ENCODE assay signal across 12 cellular contexts in genomic region chr12:2382391-2383155, GRCh38.
DNase-seq lines count a peak whose midpoint lies in the region; ATAC-seq, FAIRE-seq and TF ChIP-seq lines count a peak whose summit lies in the region.
"Had no signal": no experiment of that assay in that cellular context is flagged by ENCODE, and none has a peak within 500 bp of the region (broad histone marks: within the 10 kb centered on the region; RNA-seq: fewer than 3 reads in every experiment).

No MANE protein-coding gene starts in this region.

- no peak for FAIRE-seq in kidney (lab: Jason Lieb, UNC)

- H4K20me1 ChIP-seq in mammary epithelial cell (ENCODE audit: insufficient read depth, low read length): no peaks in the 10 kb centered on the region

- dilution Hi-C loops in mammary epithelial cell (cut with HindIII; ENCODE audit: low sequenced_read_pairs): no loop called here

- no peak overlapping the region for H2AFZ ChIP-seq in mammary epithelial cell (ENCODE audit: low read depth, low read length)
- H2AFZ ChIP-seq: hepatocyte had no signal

- H3K9ac ChIP-seq in mammary epithelial cell (ENCODE audit: insufficient read depth, low read length) (no peak overlapping the region), kidney (ENCODE audit: low read length in 2 of 2) (no peak overlapping the region)

- CTCF ChIA-PET in MCF 10A (lab: Yijun Ruan, JAX) (interaction anchor here (0.6 to 1.7 kb wide), 6 partner anchors 10 to 201 kb away, joined by 3 to 7 read pairs (median 4); no protein-coding TSS in a partner anchor), mammary epithelial cell (lab: Charles Lee; ENCODE audit: low non-redundant PET) (no interaction called here)

- H3K4me3 ChIP-seq in mammary epithelial cell (replicated peaks in 1 of 3; ENCODE audit: insufficient read depth in 1 of 3, low read depth in 2 of 3, low read length in 3 of 3) (no peak overlapping the region), kidney (ENCODE audit: low read length in 2 of 2) (peak overlapping the region in 1 of 2 donors; percentile 7), uterus (no peak overlapping the region)
- H3K4me3 ChIP-seq: hepatocyte had no signal

- TF ChIP-seq POLR2A in uterus (IDR thresholded peaks at IDR 0.05): no peak

- no peak overlapping the region for H3K4me2 ChIP-seq in mammary epithelial cell (ENCODE audit: insufficient read depth, low read depth, low read length)
- H3K4me2 ChIP-seq: hepatocyte had no signal

- TF ChIP-seq CTCF in MCF 10A (IDR thresholded peaks at IDR 0.05; ENCODE audit: unreplicated experiment) (no peak), mammary epithelial cell (conservative IDR thresholded peaks at IDR 0.05 in 1 of 2, IDR thresholded peaks at IDR 0.05 in 1 of 2; ENCODE audit: extremely low read depth in 1 of 2, insufficient read depth in 1 of 2, low read depth in 1 of 2, low read length in 2 of 2) (peak in 1 of 2 donors; percentile 15), kidney (IDR thresholded peaks at IDR 0.05; ENCODE audit: borderline replicate concordance, extremely low read depth, insufficient read depth) (no peak), uterus (IDR thresholded peaks at IDR 0.05) (no peak)

- no peak for ATAC-seq in HG02870 (IDR thresholded peaks at IDR 0.05; ENCODE audit: unreplicated experiment)
- ATAC-seq in HG03521 (IDR thresholded peaks at IDR 0.05; ENCODE audit: unreplicated experiment): no peak
- ATAC-seq: naive thymus-derived CD4-positive, alpha-beta T cell had no signal

- no peaks in the 10 kb centered on the region for H3K79me2 ChIP-seq in mammary epithelial cell (ENCODE audit: insufficient read depth, low read length)
- H3K79me2 ChIP-seq: hepatocyte had no signal

- intact Hi-C loops in MCF 10A (cut with micrococcal nuclease) (no loop called here), mammary epithelial cell (cut with micrococcal nuclease) (loop anchor here (10.0 kb wide), 1 partner anchor 328 kb away; the partner anchor contains the start of gene CACNA1C), kidney (cut with DNase I) (no loop called here), uterus (cut with DNase I; ENCODE audit: low total_unique reads) (no loop called here)

- H3K27me3 Mint-ChIP-seq in MCF 10A (ENCODE audit: insufficient read depth, unreplicated experiment): peaks cover 11% of the 10 kb centered on the region

- H3K36me3 ChIP-seq in mammary epithelial cell (ENCODE audit: insufficient read depth, low read length) (no peaks in the 10 kb centered on the region), kidney (ENCODE audit: control insufficient read depth in 1 of 2, insufficient read depth in 2 of 2, low read length in 2 of 2) (no peaks in the 10 kb centered on the region), uterus (no peaks in the 10 kb centered on the region)

- POLR2A ChIA-PET in MCF 10A (lab: Yijun Ruan, JAX): interaction anchor here (0.7 to 0.9 kb wide), 2 partner anchors 9 to 25 kb away, joined by 3 read pairs; no protein-coding TSS in a partner anchor

- H3K27ac ChIP-seq in mammary epithelial cell (ENCODE audit: insufficient read depth, low read depth, low read length) (no peak overlapping the region), kidney (ENCODE audit: low read depth in 2 of 2, low read length in 2 of 2) (peak overlapping the region; percentile 59 to 67), uterus (peak overlapping the region; percentile 87 to 89)
- H3K27ac ChIP-seq: hepatocyte had no signal

- no peak overlapping the region for H3K4me3 Mint-ChIP-seq in MCF 10A (ENCODE audit: unreplicated experiment)
- H3K4me3 Mint-ChIP-seq: naive thymus-derived CD4-positive, alpha-beta T cell had no signal

- H3K9me3 ChIP-seq in mammary epithelial cell (replicated peaks; ENCODE audit: insufficient read depth, low read length) (no peaks in the 10 kb centered on the region), kidney (ENCODE audit: control insufficient read depth in 1 of 2, low read length in 2 of 2) (no peaks in the 10 kb centered on the region), uterus (no peaks in the 10 kb centered on the region)

- no peaks in the 10 kb centered on the region for H3K4me1 Mint-ChIP-seq in MCF 10A (ENCODE audit: insufficient read depth, unreplicated experiment)

- H3K36me3 Mint-ChIP-seq in MCF 10A (ENCODE audit: insufficient read depth, unreplicated experiment): no peaks in the 10 kb centered on the region

- H3K27ac Mint-ChIP-seq in MCF 10A (ENCODE audit: low read depth, unreplicated experiment): no peak overlapping the region
- H3K27ac Mint-ChIP-seq: naive thymus-derived CD4-positive, alpha-beta T cell had no signal

- no peaks in the 10 kb centered on the region for H3K9me3 Mint-ChIP-seq in MCF 10A (ENCODE audit: unreplicated experiment)

- no peaks in the 10 kb centered on the region for H3K27me3 ChIP-seq in mammary epithelial cell (ENCODE audit: insufficient read depth, low read length)
- no peaks in the 10 kb centered on the region for H3K27me3 ChIP-seq in uterus
- H3K27me3 ChIP-seq: hepatocyte had no signal

- DNase-seq in MCF 10A (ENCODE audit: unreplicated experiment): peak; percentile 16
- no peak for DNase-seq in mammary epithelial cell
- peak; percentile 52 for DNase-seq in SK-MEL-5 (ENCODE audit: low read depth, low spot score)
- DNase-seq in kidney: no peak
- DNase-seq in uterus: peak in 1 of 2 donors; percentile 8
- DNase-seq in activated CD4-positive, alpha-beta T cell treated with anti-CD3 and anti-CD28 coated beads, Interleukin-2, amount 50 U/mL, for 4 hours: no peak
- DNase-seq: cortex of kidney; naive thymus-derived CD4-positive, alpha-beta T cell; NK-92 treated with Interleukin-12 subunit alpha and Interleukin-12 subunit beta, amount 100 ng/mL, for 24 hours had no signal

- BruUV-seq in MCF 10A (replicated peaks; lab: Mats Ljungman, UMichigan) (no TSS peak), mammary epithelial cell (replicated peaks; lab: Mats Ljungman, UMichigan) (no TSS peak)

- 77% methylated on average over 5 of the region's 5 CpGs for WGBS in mammary epithelial cell (ENCODE audit: low coverage, missing lambda C conversion rate)

- in situ Hi-C loops in mammary epithelial cell (cut with MboI; ENCODE audit: low sequenced_read_pairs in 2 of 2): loop anchor here in 1 of 2 donors (10.0 kb wide), 1 partner anchor 328 kb away; the partner anchor contains the start of gene CACNA1C
- in situ Hi-C loops in SK-MEL-5 (cut with HindIII; ENCODE audit: low pct_unique_long_range_greater_than_20kb, low sequenced_read_pairs): no loop called here

- H3K4me1 ChIP-seq in mammary epithelial cell (ENCODE audit: insufficient read depth, low read length) (no peaks in the 10 kb centered on the region), kidney (ENCODE audit: control insufficient read depth in 1 of 2, insufficient read depth in 1 of 2, low read depth in 1 of 2, low read length in 2 of 2) (peaks cover 21 to 22% of the 10 kb centered on the region in 2 donors), uterus (peaks cover 4 to 7% of the 10 kb centered on the region in 2 donors)

Comparison
In these comparisons a context has a peak if more than half of its experiments do, and no peak if none do; other contexts are left out.
1. DNase-seq: peak in MCF 10A (single experiment) and SK-MEL-5 (single experiment); none in mammary epithelial cell (single experiment), kidney (single experiment) and activated CD4-positive, alpha-beta T cell treated with anti-CD3 and anti-CD28 coated beads, Interleukin-2, amount 50 U/mL, for 4 hours (0 of 2).